ENCODE assay signal across 1 cellular context in the genomic region with DNA sequence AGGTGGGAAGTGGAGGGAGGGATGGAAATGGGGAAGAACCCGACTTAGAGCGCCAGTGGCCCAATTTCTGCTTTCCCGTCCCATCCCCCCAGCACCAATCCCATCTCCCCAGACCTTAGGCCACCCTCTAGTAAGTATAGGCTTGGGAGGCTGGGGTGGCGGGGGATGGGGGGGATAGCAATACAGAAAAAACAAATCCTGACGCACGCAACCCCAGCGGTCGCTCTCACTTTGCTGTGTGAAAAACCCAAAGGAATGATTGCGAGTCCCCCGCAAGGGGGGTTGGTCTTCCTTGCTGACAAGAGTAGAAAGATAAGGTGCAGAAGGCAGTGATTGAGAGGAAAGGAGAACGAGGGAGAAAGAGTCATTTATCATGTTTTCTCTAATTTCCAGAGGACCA.
A peak's percentile ranks its signal among the peaks of the same experiment; 100 is the strongest.
TF ChIP-seq lines count a peak whose summit lies in the region.

No MANE protein-coding gene starts in this region.

TF ChIP-seq in HepG2, 621 proteins besides CTCF, POLR2A, EP300 and RAD21:
- no peak for TF ChIP-seq ZMYM2 (CRISPR knock-in tag; IDR thresholded peaks at IDR 0.05)
- TF ChIP-seq SAP130 (CRISPR knock-in tag; IDR thresholded peaks at IDR 0.05; ENCODE audit: low read depth), result peak; percentile 36; the same call in 1 of the 2 replicates
- no peak for TF ChIP-seq RFX1 (IDR thresholded peaks at IDR 0.05)
- TF ChIP-seq KDM6A (CRISPR knock-in tag; IDR thresholded peaks at IDR 0.05; ENCODE audit: low read depth), result no peak
- no peak for TF ChIP-seq SOX13 (IDR thresholded peaks at IDR 0.05)
- peak in 1 of 2 experiments; percentile 28; a peak in 1 of 4 replicates for TF ChIP-seq SOX13 (CRISPR knock-in tag; conservative IDR thresholded peaks at IDR 0.05 in 1 of 2, IDR thresholded peaks at IDR 0.05 in 1 of 2)
- TF ChIP-seq JUND (CRISPR knock-in tag; IDR thresholded peaks at IDR 0.05), result no peak
- TF ChIP-seq POLR2AphosphoS5 (IDR thresholded peaks at IDR 0.05; ENCODE audit: low read depth, low read length), result no peak
- no peak for TF ChIP-seq CHD4 (IDR thresholded peaks at IDR 0.05; ENCODE audit: borderline replicate concordance, low read length)
- TF ChIP-seq, protein P1, sequence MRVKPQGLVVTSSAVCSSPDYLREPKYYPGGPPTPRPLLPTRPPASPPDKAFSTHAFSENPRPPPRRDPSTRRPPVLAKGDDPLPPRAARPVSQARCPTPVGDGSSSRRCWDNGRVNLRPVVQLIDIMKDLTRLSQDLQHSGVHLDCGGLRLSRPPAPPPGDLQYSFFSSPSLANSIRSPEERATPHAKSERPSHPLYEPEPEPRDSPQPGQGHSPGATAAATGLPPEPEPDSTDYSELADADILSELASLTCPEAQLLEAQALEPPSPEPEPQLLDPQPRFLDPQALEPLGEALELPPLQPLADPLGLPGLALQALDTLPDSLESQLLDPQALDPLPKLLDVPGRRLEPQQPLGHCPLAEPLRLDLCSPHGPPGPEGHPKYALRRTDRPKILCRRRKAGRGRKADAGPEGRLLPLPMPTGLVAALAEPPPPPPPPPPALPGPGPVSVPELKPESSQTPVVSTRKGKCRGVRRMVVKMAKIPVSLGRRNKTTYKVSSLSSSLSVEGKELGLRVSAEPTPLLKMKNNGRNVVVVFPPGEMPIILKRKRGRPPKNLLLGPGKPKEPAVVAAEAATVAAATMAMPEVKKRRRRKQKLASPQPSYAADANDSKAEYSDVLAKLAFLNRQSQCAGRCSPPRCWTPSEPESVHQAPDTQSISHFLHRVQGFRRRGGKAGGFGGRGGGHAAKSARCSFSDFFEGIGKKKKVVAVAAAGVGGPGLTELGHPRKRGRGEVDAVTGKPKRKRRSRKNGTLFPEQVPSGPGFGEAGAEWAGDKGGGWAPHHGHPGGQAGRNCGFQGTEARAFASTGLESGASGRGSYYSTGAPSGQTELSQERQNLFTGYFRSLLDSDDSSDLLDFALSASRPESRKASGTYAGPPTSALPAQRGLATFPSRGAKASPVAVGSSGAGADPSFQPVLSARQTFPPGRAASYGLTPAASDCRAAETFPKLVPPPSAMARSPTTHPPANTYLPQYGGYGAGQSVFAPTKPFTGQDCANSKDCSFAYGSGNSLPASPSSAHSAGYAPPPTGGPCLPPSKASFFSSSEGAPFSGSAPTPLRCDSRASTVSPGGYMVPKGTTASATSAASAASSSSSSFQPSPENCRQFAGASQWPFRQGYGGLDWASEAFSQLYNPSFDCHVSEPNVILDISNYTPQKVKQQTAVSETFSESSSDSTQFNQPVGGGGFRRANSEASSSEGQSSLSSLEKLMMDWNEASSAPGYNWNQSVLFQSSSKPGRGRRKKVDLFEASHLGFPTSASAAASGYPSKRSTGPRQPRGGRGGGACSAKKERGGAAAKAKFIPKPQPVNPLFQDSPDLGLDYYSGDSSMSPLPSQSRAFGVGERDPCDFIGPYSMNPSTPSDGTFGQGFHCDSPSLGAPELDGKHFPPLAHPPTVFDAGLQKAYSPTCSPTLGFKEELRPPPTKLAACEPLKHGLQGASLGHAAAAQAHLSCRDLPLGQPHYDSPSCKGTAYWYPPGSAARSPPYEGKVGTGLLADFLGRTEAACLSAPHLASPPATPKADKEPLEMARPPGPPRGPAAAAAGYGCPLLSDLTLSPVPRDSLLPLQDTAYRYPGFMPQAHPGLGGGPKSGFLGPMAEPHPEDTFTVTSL (CRISPR knock-in tag; IDR thresholded peaks at IDR 0.05; ENCODE audit: borderline replicate concordance), result no peak
- no peak for TF ChIP-seq HES4 (CRISPR knock-in tag; IDR thresholded peaks at IDR 0.05; ENCODE audit: borderline replicate concordance)
- TF ChIP-seq HHEX (CRISPR knock-in tag; IDR thresholded peaks at IDR 0.05), result no peak
- TF ChIP-seq ZNF776 (CRISPR knock-in tag; IDR thresholded peaks at IDR 0.05), result no peak
- TF ChIP-seq, protein P2, sequence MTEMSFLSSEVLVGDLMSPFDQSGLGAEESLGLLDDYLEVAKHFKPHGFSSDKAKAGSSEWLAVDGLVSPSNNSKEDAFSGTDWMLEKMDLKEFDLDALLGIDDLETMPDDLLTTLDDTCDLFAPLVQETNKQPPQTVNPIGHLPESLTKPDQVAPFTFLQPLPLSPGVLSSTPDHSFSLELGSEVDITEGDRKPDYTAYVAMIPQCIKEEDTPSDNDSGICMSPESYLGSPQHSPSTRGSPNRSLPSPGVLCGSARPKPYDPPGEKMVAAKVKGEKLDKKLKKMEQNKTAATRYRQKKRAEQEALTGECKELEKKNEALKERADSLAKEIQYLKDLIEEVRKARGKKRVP (CRISPR knock-in tag; IDR thresholded peaks at IDR 0.05), result no peak
- no peak for TF ChIP-seq ZSCAN20 (CRISPR knock-in tag; IDR thresholded peaks at IDR 0.05; ENCODE audit: borderline replicate concordance)
- TF ChIP-seq, protein P3, sequence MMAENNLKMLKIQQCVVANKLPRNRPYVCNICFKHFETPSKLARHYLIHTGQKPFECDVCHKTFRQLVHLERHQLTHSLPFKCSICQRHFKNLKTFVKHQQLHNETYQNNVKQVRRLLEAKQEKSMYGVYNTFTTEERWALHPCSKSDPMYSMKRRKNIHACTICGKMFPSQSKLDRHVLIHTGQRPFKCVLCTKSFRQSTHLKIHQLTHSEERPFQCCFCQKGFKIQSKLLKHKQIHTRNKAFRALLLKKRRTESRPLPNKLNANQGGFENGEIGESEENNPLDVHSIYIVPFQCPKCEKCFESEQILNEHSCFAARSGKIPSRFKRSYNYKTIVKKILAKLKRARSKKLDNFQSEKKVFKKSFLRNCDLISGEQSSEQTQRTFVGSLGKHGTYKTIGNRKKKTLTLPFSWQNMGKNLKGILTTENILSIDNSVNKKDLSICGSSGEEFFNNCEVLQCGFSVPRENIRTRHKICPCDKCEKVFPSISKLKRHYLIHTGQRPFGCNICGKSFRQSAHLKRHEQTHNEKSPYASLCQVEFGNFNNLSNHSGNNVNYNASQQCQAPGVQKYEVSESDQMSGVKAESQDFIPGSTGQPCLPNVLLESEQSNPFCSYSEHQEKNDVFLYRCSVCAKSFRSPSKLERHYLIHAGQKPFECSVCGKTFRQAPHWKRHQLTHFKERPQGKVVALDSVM (CRISPR knock-in tag; IDR thresholded peaks at IDR 0.05), result no peak
- TF ChIP-seq, protein P4, sequence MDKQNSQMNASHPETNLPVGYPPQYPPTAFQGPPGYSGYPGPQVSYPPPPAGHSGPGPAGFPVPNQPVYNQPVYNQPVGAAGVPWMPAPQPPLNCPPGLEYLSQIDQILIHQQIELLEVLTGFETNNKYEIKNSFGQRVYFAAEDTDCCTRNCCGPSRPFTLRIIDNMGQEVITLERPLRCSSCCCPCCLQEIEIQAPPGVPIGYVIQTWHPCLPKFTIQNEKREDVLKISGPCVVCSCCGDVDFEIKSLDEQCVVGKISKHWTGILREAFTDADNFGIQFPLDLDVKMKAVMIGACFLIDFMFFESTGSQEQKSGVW (CRISPR knock-in tag; IDR thresholded peaks at IDR 0.05; ENCODE audit: borderline replicate concordance), result no peak
- no peak for TF ChIP-seq IRF2 (CRISPR knock-in tag; IDR thresholded peaks at IDR 0.05)
- no peak for TF ChIP-seq SOX6 (IDR thresholded peaks at IDR 0.05)
- TF ChIP-seq SOX6 (CRISPR knock-in tag; IDR thresholded peaks at IDR 0.05), result 0 out of 2 replicates have a peak, but pooled peaks have one; percentile 14
- TF ChIP-seq MEIS1 (CRISPR knock-in tag; IDR thresholded peaks at IDR 0.05; ENCODE audit: borderline replicate concordance), result no peak
- TF ChIP-seq FOXK2 (IDR thresholded peaks at IDR 0.05), result no peak
- TF ChIP-seq KLF11 (CRISPR knock-in tag; IDR thresholded peaks at IDR 0.05), result no peak
- TF ChIP-seq HNRNPL (IDR thresholded peaks at IDR 0.05; ENCODE audit: low read depth, low read length), result no peak
- TF ChIP-seq, protein P5, sequence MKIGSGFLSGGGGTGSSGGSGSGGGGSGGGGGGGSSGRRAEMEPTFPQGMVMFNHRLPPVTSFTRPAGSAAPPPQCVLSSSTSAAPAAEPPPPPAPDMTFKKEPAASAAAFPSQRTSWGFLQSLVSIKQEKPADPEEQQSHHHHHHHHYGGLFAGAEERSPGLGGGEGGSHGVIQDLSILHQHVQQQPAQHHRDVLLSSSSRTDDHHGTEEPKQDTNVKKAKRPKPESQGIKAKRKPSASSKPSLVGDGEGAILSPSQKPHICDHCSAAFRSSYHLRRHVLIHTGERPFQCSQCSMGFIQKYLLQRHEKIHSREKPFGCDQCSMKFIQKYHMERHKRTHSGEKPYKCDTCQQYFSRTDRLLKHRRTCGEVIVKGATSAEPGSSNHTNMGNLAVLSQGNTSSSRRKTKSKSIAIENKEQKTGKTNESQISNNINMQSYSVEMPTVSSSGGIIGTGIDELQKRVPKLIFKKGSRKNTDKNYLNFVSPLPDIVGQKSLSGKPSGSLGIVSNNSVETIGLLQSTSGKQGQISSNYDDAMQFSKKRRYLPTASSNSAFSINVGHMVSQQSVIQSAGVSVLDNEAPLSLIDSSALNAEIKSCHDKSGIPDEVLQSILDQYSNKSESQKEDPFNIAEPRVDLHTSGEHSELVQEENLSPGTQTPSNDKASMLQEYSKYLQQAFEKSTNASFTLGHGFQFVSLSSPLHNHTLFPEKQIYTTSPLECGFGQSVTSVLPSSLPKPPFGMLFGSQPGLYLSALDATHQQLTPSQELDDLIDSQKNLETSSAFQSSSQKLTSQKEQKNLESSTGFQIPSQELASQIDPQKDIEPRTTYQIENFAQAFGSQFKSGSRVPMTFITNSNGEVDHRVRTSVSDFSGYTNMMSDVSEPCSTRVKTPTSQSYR (CRISPR knock-in tag; IDR thresholded peaks at IDR 0.05; ENCODE audit: borderline replicate concordance), result no peak
- 0 out of 2 replicates have a peak, but pooled peaks have one; percentile 20 for TF ChIP-seq ZNF292 (CRISPR knock-in tag; IDR thresholded peaks at IDR 0.05; ENCODE audit: borderline replicate concordance, low read depth)
- TF ChIP-seq, protein P6, sequence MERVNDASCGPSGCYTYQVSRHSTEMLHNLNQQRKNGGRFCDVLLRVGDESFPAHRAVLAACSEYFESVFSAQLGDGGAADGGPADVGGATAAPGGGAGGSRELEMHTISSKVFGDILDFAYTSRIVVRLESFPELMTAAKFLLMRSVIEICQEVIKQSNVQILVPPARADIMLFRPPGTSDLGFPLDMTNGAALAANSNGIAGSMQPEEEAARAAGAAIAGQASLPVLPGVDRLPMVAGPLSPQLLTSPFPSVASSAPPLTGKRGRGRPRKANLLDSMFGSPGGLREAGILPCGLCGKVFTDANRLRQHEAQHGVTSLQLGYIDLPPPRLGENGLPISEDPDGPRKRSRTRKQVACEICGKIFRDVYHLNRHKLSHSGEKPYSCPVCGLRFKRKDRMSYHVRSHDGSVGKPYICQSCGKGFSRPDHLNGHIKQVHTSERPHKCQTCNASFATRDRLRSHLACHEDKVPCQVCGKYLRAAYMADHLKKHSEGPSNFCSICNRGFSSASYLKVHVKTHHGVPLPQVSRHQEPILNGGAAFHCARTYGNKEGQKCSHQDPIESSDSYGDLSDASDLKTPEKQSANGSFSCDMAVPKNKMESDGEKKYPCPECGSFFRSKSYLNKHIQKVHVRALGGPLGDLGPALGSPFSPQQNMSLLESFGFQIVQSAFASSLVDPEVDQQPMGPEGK (CRISPR knock-in tag; IDR thresholded peaks at IDR 0.05), result 0 out of 2 replicates have a peak, but pooled peaks have one; percentile 14
- TF ChIP-seq ZSCAN21 (CRISPR knock-in tag; IDR thresholded peaks at IDR 0.05; ENCODE audit: borderline replicate concordance), result no peak
